Comparison of ENCODE assay signal across 1 cellular context in the genomic region with DNA sequence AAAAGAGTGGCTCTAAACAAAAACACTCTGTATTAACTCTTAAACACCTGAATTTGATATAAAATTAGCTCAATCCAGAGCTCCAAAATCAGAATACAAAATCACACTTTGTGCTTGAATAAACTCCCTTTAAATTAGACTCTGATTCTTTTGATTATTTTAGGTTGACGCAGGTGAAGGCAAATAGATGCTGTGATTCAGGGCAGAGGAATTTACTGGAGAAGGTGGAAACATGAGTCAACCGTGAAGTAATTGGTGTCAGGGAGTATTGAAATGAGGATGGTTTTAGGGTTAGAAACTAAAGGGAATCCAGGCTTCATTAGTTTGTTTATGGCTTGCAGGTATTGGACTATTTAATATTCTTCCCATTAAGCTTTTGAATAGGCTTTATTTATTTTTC.
TF ChIP-seq lines count a peak whose summit lies in the region.

No MANE protein-coding gene starts in this region.

TF ChIP-seq in Ishikawa, 13 proteins besides CTCF, POLR2A, EP300 and RAD21:
- TF ChIP-seq REST (IDR thresholded peaks at IDR 0.05; ENCODE audit: low read depth): no peak
- TF ChIP-seq TEAD4 (IDR thresholded peaks at IDR 0.05): peak; percentile 67; the same call in 1 of the 2 replicates
